Comparison of ENCODE assay signal across 4 cellular contexts in genomic region chr2:170213281-170213625, GRCh38. TPM values are rescaled to one million over a fixed set of nuclear protein-coding genes. Genes with fewer than 3 reads are reported as not detected.
"Had no signal": no experiment of that assay in that cellular context is flagged by ENCODE, and none has a peak within 500 bp of the region (broad histone marks: within the 10 kb centered on the region; RNA-seq: fewer than 3 reads in every experiment).

No MANE protein-coding gene starts in this region.

RNA-seq across cellular contexts. Expression of gene MYO3B, which starts 35.3 kb away (rescaled TPM):
- total RNA-seq: cardiac muscle cell; naive thymus-derived CD8-positive, alpha-beta T cell had no signal
- polyA plus RNA-seq: cardiac muscle cell; heart left ventricle; immature natural killer cell; naive thymus-derived CD8-positive, alpha-beta T cell had no signal
